In genomic region chr3:45597166-45597565, GRCh38 we compare ENCODE assay signal across 8 cellular contexts. TPM values are rescaled to one million over a fixed set of nuclear protein-coding genes. Genes with fewer than 3 reads are reported as not detected.
DNase-seq lines count a peak whose midpoint lies in the region; ATAC-seq and TF ChIP-seq lines count a peak whose summit lies in the region.

No MANE protein-coding gene starts in this region.

- no peaks in the 10 kb centered on the region for H3K9me3 Mint-ChIP-seq in naive thymus-derived CD8-positive, alpha-beta T cell

- H3K27me3 Mint-ChIP-seq in naive thymus-derived CD8-positive, alpha-beta T cell = no peaks in the 10 kb centered on the region

- peak overlapping the region; percentile 88 for H3K4me2 ChIP-seq in MM.1S (ENCODE audit: low read depth, low read length)

- peaks cover 31% of the 10 kb centered on the region for H4K20me1 ChIP-seq in MM.1S (ENCODE audit: insufficient read depth, low read length)

- H3K27ac ChIP-seq in MM.1S (ENCODE audit: low read length) (peak overlapping the region; percentile 92; the same call in 1 of the 2 replicates), brain microvascular endothelial cell (no peak overlapping the region)

- H3K9me2 ChIP-seq in MM.1S (replicated peaks; ENCODE audit: insufficient read depth, low read length) = no peaks in the 10 kb centered on the region

- DNase-seq in AG08396 (ENCODE audit: low spot score) (peak; percentile 15), MM.1S (no peak), brain microvascular endothelial cell (peak; percentile 40), H4 (ENCODE audit: low spot score) (no peak)
- DNase-seq in naive thymus-derived CD8-positive, alpha-beta T cell = no peak

- POLR2A ChIA-PET in naive thymus-derived CD8-positive, alpha-beta T cell (lab: Charles Lee) = interaction anchor here (0.6 to 0.7 kb wide), 2 partner anchors 104 to 1332 kb away, joined by 3 read pairs; no protein-coding TSS in a partner anchor

- peak overlapping the region; percentile 66 to 96 (median 87) for H3K4me3 Mint-ChIP-seq in naive thymus-derived CD8-positive, alpha-beta T cell

- peaks cover 39% of the 10 kb centered on the region for H3F3A ChIP-seq in MM.1S (ENCODE audit: insufficient read depth, low read length)

- H3K4me1 ChIP-seq in MM.1S (ENCODE audit: low read length) = peaks cover 27% of the 10 kb centered on the region

- H3K27me3 ChIP-seq in MM.1S (replicated peaks; ENCODE audit: insufficient read depth, low read length) (no peaks in the 10 kb centered on the region), brain microvascular endothelial cell (replicated peaks) (no peaks in the 10 kb centered on the region)

- H3K27ac Mint-ChIP-seq in naive thymus-derived CD8-positive, alpha-beta T cell = peak overlapping the region in 8 of 10 donors; percentile 35 to 87 (median 62)

- peaks cover 42 to 86% (median 80%) of the 10 kb centered on the region in 4 donors for H3K4me1 Mint-ChIP-seq in naive thymus-derived CD8-positive, alpha-beta T cell

- in situ Hi-C loops in brain microvascular endothelial cell (cut with HindIII; ENCODE audit: low pct_ligation_motif_present, low sequenced_read_pairs) = no loop called here

- no peak for TF ChIP-seq CTCF in MM.1S (IDR thresholded peaks at IDR 0.05; ENCODE audit: low read length)
- no peak for TF ChIP-seq CTCF in brain microvascular endothelial cell (IDR thresholded peaks at IDR 0.05; ENCODE audit: low read depth, low read length, missing control alignments)

- no peaks in the 10 kb centered on the region; the same call in 1 of the 2 replicates for H3K36me3 ChIP-seq in MM.1S (replicated peaks; ENCODE audit: insufficient read depth, low read length)
- no peaks in the 10 kb centered on the region for H3K36me3 ChIP-seq in brain microvascular endothelial cell (replicated peaks)

- peaks cover 88% of the 10 kb centered on the region for H3K79me2 ChIP-seq in MM.1S (ENCODE audit: low read length)

- H3K36me3 Mint-ChIP-seq in naive thymus-derived CD8-positive, alpha-beta T cell = peaks cover 0 to 10% (median 0%) of the 10 kb centered on the region in 3 donors

- ATAC-seq in naive thymus-derived CD8-positive, alpha-beta T cell = no peak
- ATAC-seq in GM19023 (IDR thresholded peaks at IDR 0.05; ENCODE audit: unreplicated experiment) = no peak
- ATAC-seq in HG03521 (IDR thresholded peaks at IDR 0.05; ENCODE audit: unreplicated experiment) = no peak
- no peak for ATAC-seq in GM18502 (IDR thresholded peaks at IDR 0.05; ENCODE audit: poor library complexity, unreplicated experiment)

- peak overlapping the region; percentile 89 for H3K4me3 ChIP-seq in MM.1S (ENCODE audit: low read length)
- H3K4me3 ChIP-seq in brain microvascular endothelial cell (ENCODE audit: low read depth, low read length) = peak overlapping the region; percentile 34

- H3K9ac ChIP-seq in MM.1S (ENCODE audit: low read length) = peak overlapping the region; percentile 96

- no peak overlapping the region for H2AFZ ChIP-seq in MM.1S (ENCODE audit: low read length)

- H3K9me3 ChIP-seq in MM.1S (replicated peaks; ENCODE audit: insufficient read depth, low read length) = no peaks in the 10 kb centered on the region

RNA-seq across cellular contexts. Expression of gene LIMD1, which starts 2.6 kb away (rescaled TPM):
- 10 to 100 TPM; 29.3 to 30.4 TPM for total RNA-seq in naive thymus-derived CD8-positive, alpha-beta T cell
- 1 to 10 TPM; 4.2 to 6.0 (median 4.6) TPM for polyA plus RNA-seq in naive thymus-derived CD8-positive, alpha-beta T cell
- total RNA-seq in H4 (2014; rRNA removed; shearing (Covaris generic)) = 3.3 and 4.0 TPM in 2 replicates

Comparison
In these comparisons a context has a peak if more than half of its experiments do, and no peak if none do; other contexts are left out.
1. DNase-seq: peak in AG08396 (single experiment) and brain microvascular endothelial cell (single experiment); none in MM.1S (single experiment), naive thymus-derived CD8-positive, alpha-beta T cell (0 of 10) and H4 (single experiment).